ENCODE assay signal across 21 cellular contexts in the genomic region with DNA sequence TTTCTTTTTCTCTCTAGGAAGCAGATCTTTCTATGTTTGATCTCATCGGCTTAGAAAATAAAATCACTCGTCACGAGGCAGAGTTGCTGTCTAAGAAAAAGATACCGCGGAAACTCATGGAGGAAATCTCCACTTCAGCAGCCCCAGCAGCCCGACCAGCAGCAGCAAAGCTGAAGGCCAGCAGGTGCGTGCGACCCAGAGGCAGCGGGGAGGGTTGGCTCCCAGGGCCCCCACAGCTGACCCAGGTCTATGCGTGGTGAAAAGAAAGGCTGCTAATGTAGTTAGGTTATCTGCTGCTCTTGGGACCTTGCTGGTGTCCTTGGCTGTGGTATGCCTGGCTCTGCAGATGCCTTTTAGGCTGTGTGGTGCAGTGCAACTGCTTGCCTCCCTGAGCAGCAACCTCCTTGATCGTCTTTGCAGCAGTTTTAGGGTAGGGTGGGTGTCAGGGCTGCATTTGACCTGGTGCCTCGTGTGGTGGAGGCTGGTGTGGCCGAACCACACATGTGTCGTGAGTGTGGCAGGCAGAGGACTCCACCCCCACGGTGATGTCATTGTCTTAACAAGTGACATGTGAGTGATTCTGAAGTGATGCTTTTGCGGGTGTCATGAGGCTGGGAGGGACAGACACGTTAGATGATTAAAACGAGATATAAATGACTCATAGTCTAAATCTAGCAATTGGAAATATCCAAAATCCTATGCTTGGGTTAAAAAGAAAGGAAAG.
DNase-seq lines count a peak whose midpoint lies in the region; ATAC-seq lines count a peak whose summit lies in the region.
"Had no signal": no experiment of that assay in that cellular context is flagged by ENCODE, and none has a peak within 500 bp of the region (broad histone marks: within the 10 kb centered on the region; RNA-seq: fewer than 3 reads in every experiment).

No MANE protein-coding gene starts in this region.

- DNase-seq in AG08396 (ENCODE audit: low spot score) = peak; percentile 57
- peak; percentile 17 for DNase-seq in EL
- no peak for DNase-seq in T-helper 17 cell
- peak in 35 of 42 donors; percentile 20 to 86 (median 52) for DNase-seq in head of caudate nucleus
- no peak for DNase-seq in Karpas-422
- no peak for DNase-seq in NCI-H748 (lab: John Stamatoyannopoulos, UW; ENCODE audit: unreplicated experiment)
- DNase-seq in KG1 (lab: John Stamatoyannopoulos, UW) = no peak
- DNase-seq: activated CD4-positive, alpha-beta memory T cell treated with anti-CD3 and anti-CD28 coated beads for 36 hours; activated T-cell treated with anti-CD3 and anti-CD28 coated beads, Interleukin-2, amount 50 U/mL, for 1 hour; body of pancreas; effector memory CD8-positive, alpha-beta T cell; naive B cell; NCI-H526; SHP77 treated with DMSO at 0.1 percent for 48 hours; stimulated activated naive CD8-positive, alpha-beta T cell treated with anti-CD3 and anti-CD28 coated beads, Interleukin-15, amount 100 ng/mL, for 72 hours; T-cell had no signal

- H3K79me2 ChIP-seq in Karpas-422 (ENCODE audit: low read length) = no peaks in the 10 kb centered on the region

- H3K9me2 ChIP-seq in Karpas-422 (replicated peaks; ENCODE audit: insufficient read depth, low read length) = no peaks in the 10 kb centered on the region

- H3K27ac Mint-ChIP-seq in T-helper 17 cell = peak overlapping the region; percentile 27
- H3K27ac Mint-ChIP-seq: activated CD4-positive, alpha-beta memory T cell treated with anti-CD3 and anti-CD28 coated beads for 36 hours; effector memory CD8-positive, alpha-beta T cell; stimulated activated naive CD8-positive, alpha-beta T cell treated with anti-CD3 and anti-CD28 coated beads, Interleukin-15, amount 100 ng/mL, for 72 hours; T-cell; type B pancreatic cell had no signal

- H3K27ac ChIP-seq in Karpas-422 (ENCODE audit: low read length) = no peak overlapping the region
- H3K27ac ChIP-seq: body of pancreas, VCaP had no signal

- H3K4me2 ChIP-seq in Karpas-422 (ENCODE audit: low read depth, low read length, poor library complexity, severe bottlenecking) = no peak overlapping the region

- H3K9ac ChIP-seq in Karpas-422 (ENCODE audit: low read length) = no peak overlapping the region

- no peak overlapping the region for H2AFZ ChIP-seq in Karpas-422 (ENCODE audit: low read length)

- intact Hi-C loops in head of caudate nucleus (cut with DNase I) = no loop called here

- no peak overlapping the region for H3K4me3 ChIP-seq in Karpas-422 (ENCODE audit: low read length)
- H3K4me3 ChIP-seq: body of pancreas had no signal

- no peaks in the 10 kb centered on the region for H3K27me3 Mint-ChIP-seq in T-helper 17 cell
- H3K27me3 Mint-ChIP-seq: activated CD4-positive, alpha-beta memory T cell treated with anti-CD3 and anti-CD28 coated beads for 36 hours; effector memory CD8-positive, alpha-beta T cell; naive B cell; stimulated activated naive CD8-positive, alpha-beta T cell treated with anti-CD3 and anti-CD28 coated beads, Interleukin-15, amount 100 ng/mL, for 72 hours; T-cell; type B pancreatic cell had no signal

- H3K36me3 Mint-ChIP-seq in T-helper 17 cell (ENCODE audit: low read depth) = peaks cover 9% of the 10 kb centered on the region

- H3K9me3 ChIP-seq in T-helper 17 cell (ENCODE audit: control insufficient read depth, low read length, poor library complexity, severe bottlenecking) (no peaks in the 10 kb centered on the region), Karpas-422 (ENCODE audit: low read length) (no peaks in the 10 kb centered on the region)
- H3K9me3 ChIP-seq: body of pancreas had no signal

- no peak for ATAC-seq in T-helper 17 cell
- no peak for ATAC-seq in GM19452 (IDR thresholded peaks at IDR 0.05; ENCODE audit: unreplicated experiment)
- ATAC-seq: activated naive CD4-positive, alpha-beta T cell treated with anti-CD3 and anti-CD28 coated beads, Interleukin-2, amount 50 U/mL, for 72 hours; body of pancreas; effector memory CD8-positive, alpha-beta T cell; sciatic nerve; stimulated activated naive CD8-positive, alpha-beta T cell treated with anti-CD3 and anti-CD28 coated beads, Interleukin-15, amount 100 ng/mL, for 72 hours; T-cell had no signal

- no peaks in the 10 kb centered on the region for H3K27me3 ChIP-seq in Karpas-422 (ENCODE audit: low read length)
- H3K27me3 ChIP-seq: body of pancreas had no signal

- H3K4me3 Mint-ChIP-seq in T-helper 17 cell = no peak overlapping the region
- H3K4me3 Mint-ChIP-seq: activated CD4-positive, alpha-beta memory T cell treated with anti-CD3 and anti-CD28 coated beads for 36 hours; effector memory CD8-positive, alpha-beta T cell; naive B cell; stimulated activated naive CD8-positive, alpha-beta T cell treated with anti-CD3 and anti-CD28 coated beads, Interleukin-15, amount 100 ng/mL, for 72 hours; T-cell; type B pancreatic cell had no signal

- peaks cover 2% of the 10 kb centered on the region for H3K4me1 Mint-ChIP-seq in T-helper 17 cell
- H3K4me1 Mint-ChIP-seq: stimulated activated naive CD8-positive, alpha-beta T cell treated with anti-CD3 and anti-CD28 coated beads, Interleukin-15, amount 100 ng/mL, for 72 hours had no signal

- H4K20me1 ChIP-seq in Karpas-422 (ENCODE audit: insufficient read depth, low read depth, low read length) = no peaks in the 10 kb centered on the region

- H3K4me1 ChIP-seq in Karpas-422 (ENCODE audit: low read length) = no peaks in the 10 kb centered on the region
- H3K4me1 ChIP-seq: body of pancreas had no signal

- H3K36me3 ChIP-seq in Karpas-422 (ENCODE audit: insufficient read depth, low read length) = peaks cover 12% of the 10 kb centered on the region; the same call in 1 of the 2 replicates

Comparison
In these comparisons a context has a peak if more than half of its experiments do, and no peak if none do; other contexts are left out.
1. DNase-seq: peak in AG08396 (single experiment), EL (single experiment) and head of caudate nucleus (35 of 42); none in T-helper 17 cell (0 of 3), Karpas-422 (single experiment), NCI-H748 (single experiment) and KG1 (single experiment).